Comparison of ENCODE assay signal across 9 cellular contexts in genomic region chr3:73727117-73727802, GRCh38.
DNase-seq lines count a peak whose midpoint lies in the region; ATAC-seq and TF ChIP-seq lines count a peak whose summit lies in the region.
"Had no signal": no experiment of that assay in that cellular context is flagged by ENCODE, and none has a peak within 500 bp of the region (broad histone marks: within the 10 kb centered on the region; RNA-seq: fewer than 3 reads in every experiment).

No MANE protein-coding gene starts in this region.

- no peaks in the 10 kb centered on the region for H3K4me1 Mint-ChIP-seq in immature natural killer cell

- H3K4me1 ChIP-seq in adipocyte (ENCODE audit: control insufficient read depth, insufficient read depth, low read length) (peaks cover 22% of the 10 kb centered on the region), ovary (ENCODE audit: insufficient read depth) (no peaks in the 10 kb centered on the region)

- H3K9ac ChIP-seq in adipocyte (ENCODE audit: low read length) = peak overlapping the region; percentile 54

- H3K27ac ChIP-seq in ovary = no peak overlapping the region

- H3K27me3 Mint-ChIP-seq in immature natural killer cell (ENCODE audit: low read depth in 3 of 3) = no peaks in the 10 kb centered on the region

- TF ChIP-seq CTCF in BJ (IDR thresholded peaks at IDR 0.05; ENCODE audit: insufficient read depth, low read depth, low read length) (no peak), ovary (IDR thresholded peaks at IDR 0.05) (no peak)

- peak; percentile 43 for TF ChIP-seq EP300 in ovary (IDR thresholded peaks at IDR 0.05)

- 38 to 61% (median 47%) methylated on average over 8 of the region's 8 CpGs for WGBS in ovary, 3 donors

- no peak overlapping the region for H3K4me3 Mint-ChIP-seq in immature natural killer cell

- no peak overlapping the region for H3K4me3 ChIP-seq in BJ (ENCODE audit: low read depth, low read length)
- H3K4me3 ChIP-seq in adipocyte (ENCODE audit: low read length) = peak overlapping the region; percentile 34
- no peak overlapping the region for H3K4me3 ChIP-seq in ovary

- no peaks in the 10 kb centered on the region for H3K36me3 ChIP-seq in BJ (ENCODE audit: control insufficient read depth, insufficient read depth, low read length)
- H3K36me3 ChIP-seq in adipocyte (ENCODE audit: control insufficient read depth, insufficient read depth, low read length, severe bottlenecking) = no peaks in the 10 kb centered on the region
- H3K36me3 ChIP-seq in ovary = no peaks in the 10 kb centered on the region

- intact Hi-C loops in Right ventricle myocardium superior (cut with DNase I) = no loop called here
- intact Hi-C loops in ovary (cut with DNase I) = no loop called here

- H3K9me3 Mint-ChIP-seq in immature natural killer cell = peaks cover 5 to 30% (median 12%) of the 10 kb centered on the region in 6 donors

- H3K27me3 ChIP-seq in BJ (ENCODE audit: control insufficient read depth, insufficient read depth, low read length) (no peaks in the 10 kb centered on the region), adipocyte (replicated peaks; ENCODE audit: control insufficient read depth, insufficient read depth, low read length) (no peaks in the 10 kb centered on the region), ovary (no peaks in the 10 kb centered on the region)

- no peak for TF ChIP-seq POLR2A in ovary (IDR thresholded peaks at IDR 0.05)

- POLR2A ChIA-PET in BJ (lab: Charles Lee) = interaction anchor here (0.6 kb wide), 1 partner anchor 836 kb away, joined by 3 read pairs; no protein-coding TSS in a partner anchor

- CTCF ChIA-PET in BJ (lab: Yijun Ruan, JAX) = interaction anchor here (0.8 to 0.9 kb wide), 2 partner anchors 43 to 55 kb away, joined by 3 read pairs; no protein-coding TSS in a partner anchor

- H3K36me3 Mint-ChIP-seq in immature natural killer cell = no peaks in the 10 kb centered on the region

- DNase-seq in BJ (ENCODE audit: low read depth) (peak; percentile 82), adipocyte (ENCODE audit: low read depth) (peak; percentile 96), Right ventricle myocardium superior (peak; percentile 33), ovary (peak in 1 of 5 donors; percentile 30), immature natural killer cell (no peak), COLO668 (lab: John Stamatoyannopoulos, UW; ENCODE audit: unreplicated experiment) (no peak)
- no peak for DNase-seq in stimulated activated CD4-positive, alpha-beta T cell treated with anti-CD3 and anti-CD28 coated beads, Interleukin-4, amount 100 ng/mL, for 4 hours
- DNase-seq: erythroblast had no signal

- no peak overlapping the region for H3K27ac Mint-ChIP-seq in immature natural killer cell

- peak; percentile 69 for ATAC-seq in Right ventricle myocardium superior (ENCODE audit: poor library complexity)
- ATAC-seq in GM21825 (IDR thresholded peaks at IDR 0.05; ENCODE audit: unreplicated experiment) = no peak

- H3K9me3 ChIP-seq in adipocyte (ENCODE audit: control insufficient read depth, low read length) (no peaks in the 10 kb centered on the region), ovary (no peaks in the 10 kb centered on the region)

Comparison
In these comparisons a context has a peak if more than half of its experiments do, and no peak if none do; other contexts are left out.
1. DNase-seq: peak in BJ (single experiment), adipocyte (single experiment) and Right ventricle myocardium superior (single experiment); none in stimulated activated CD4-positive, alpha-beta T cell treated with anti-CD3 and anti-CD28 coated beads, Interleukin-4, amount 100 ng/mL, for 4 hours (0 of 2), immature natural killer cell (0 of 3) and COLO668 (single experiment).